21 cellular contexts compared by ENCODE assay signal in genomic region chr20:20755227-20755626, GRCh38.
"Had no signal": no experiment of that assay in that cellular context is flagged by ENCODE, and none has a peak within 500 bp of the region (broad histone marks: within the 10 kb centered on the region; RNA-seq: fewer than 3 reads in every experiment).

No MANE protein-coding gene starts in this region.

- H3K27me3 ChIP-seq: body of pancreas, heart left ventricle, left lung, neural progenitor cell, stomach had no signal

- H3K9me3 ChIP-seq: body of pancreas, heart left ventricle, left lung, stomach, thoracic aorta had no signal

- DNase-seq: activated CD4-positive, alpha-beta T cell treated with anti-CD3 and anti-CD28 coated beads, Interleukin-2, amount 50 U/mL, for 48 hours; activated CD4-positive, CD25-positive, alpha-beta regulatory T cell treated with anti-CD3 and anti-CD28 coated beads, Interleukin-2, amount 50 U/mL, for 72 hours; activated CD8-positive, alpha-beta memory T cell treated with anti-CD3 and anti-CD28 coated beads, Interleukin-2, amount 10 ng/mL, durations not matched to agents 7 days and 5 days; activated effector memory CD4-positive, alpha-beta T cell treated with Interleukin-2 at 50 U/mL for 16 hours; activated T-cell treated with anti-CD3 and anti-CD28 coated beads, Interleukin-2, amount 50 U/mL, for 24 hours; body of pancreas; central memory CD4-positive, alpha-beta T cell; effector CD4-positive, alpha-beta T cell; foreskin melanocyte; heart left ventricle; islet precursor cell; left lung; midbrain; retina; stimulated activated CD4-positive, alpha-beta T cell treated with anti-CD3 and anti-CD28 coated beads, Interleukin-15, amount 100 ng/mL, for 24 hours; stimulated activated CD4-positive, alpha-beta T cell treated with anti-CD3 and anti-CD28 coated beads, Interleukin-4, amount 100 ng/mL, for 4 hours; stomach had no signal

- H3K4me1 ChIP-seq: neural progenitor cell, parathyroid adenoma had no signal

- ATAC-seq: activated CD8-positive, alpha-beta memory T cell treated with anti-CD3 and anti-CD28 coated beads, Interleukin-2, amount 10 ng/mL, durations not matched to agents 7 days and 5 days; body of pancreas; heart left ventricle; left lung had no signal

- H3K27ac ChIP-seq: body of pancreas, coronary artery, neural progenitor cell, parathyroid adenoma, stomach, thoracic aorta had no signal

- H3K4me3 ChIP-seq: body of pancreas, coronary artery, heart left ventricle, left lung, neural progenitor cell, stomach, thoracic aorta had no signal

- H3K36me3 ChIP-seq: heart left ventricle, left lung, neural progenitor cell, stomach, thoracic aorta had no signal
